In genomic region chrX:151713859-151714258, GRCh38 we compare ENCODE assay signal across 1 cellular context.
TF ChIP-seq lines count a peak whose summit lies in the region.

No MANE protein-coding gene starts in this region.

TF ChIP-seq in GM23338, 12 proteins besides CTCF, POLR2A, EP300 and RAD21 (continued from another document):
- TF ChIP-seq ZNF462 (CRISPR knock-in tag; IDR thresholded peaks at IDR 0.05) (no peak), ZNF114 (CRISPR knock-in tag; IDR thresholded peaks at IDR 0.05) (no peak)
TF ChIP-seq in GM23338: peak in this region for 0.
